In the genomic region with DNA sequence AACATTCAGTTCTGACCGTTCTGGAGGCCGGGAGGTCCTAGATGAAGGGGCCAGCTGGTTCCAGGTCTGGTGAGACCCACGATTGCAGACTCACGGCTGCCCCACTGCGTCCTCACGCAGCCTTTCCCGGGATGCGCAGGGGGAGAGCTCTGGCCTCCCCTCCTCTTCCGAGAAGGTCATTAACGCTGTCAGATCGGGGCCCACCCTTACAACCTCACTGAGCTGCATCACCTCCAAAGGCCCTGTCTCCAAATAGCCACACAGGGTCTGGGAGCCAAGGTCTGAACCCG, we compare ENCODE assay signal across 11 cellular contexts.
DNase-seq lines count a peak whose midpoint lies in the region; ATAC-seq, FAIRE-seq and TF ChIP-seq lines count a peak whose summit lies in the region.
"Had no signal": no experiment of that assay in that cellular context is flagged by ENCODE, and none has a peak within 500 bp of the region (broad histone marks: within the 10 kb centered on the region; RNA-seq: fewer than 3 reads in every experiment).

No MANE protein-coding gene starts in this region.

- 28% methylated on average over 4 of the region's 12 CpGs for WGBS in HepG2 (ENCODE audit: low lambda C conversion rate)
- 73% methylated on average over 3 of the region's 12 CpGs for WGBS in right lobe of liver (ENCODE audit: insufficient coverage, low coverage, low lambda C conversion rate, missing lambda C conversion rate)
- 86% methylated on average over 10 of the region's 12 CpGs for WGBS in hepatocyte (ENCODE audit: low lambda C conversion rate, missing lambda C conversion rate)

- ATAC-seq in HepG2 (no peak), right lobe of liver (no peak), HG03139 (IDR thresholded peaks at IDR 0.05; ENCODE audit: unreplicated experiment) (no peak)

- peaks cover 10 to 66% of the 10 kb centered on the region in 2 experiments for H3K27me3 ChIP-seq in HepG2 (ENCODE audit: control insufficient read depth in 1 of 2, insufficient read depth in 2 of 2, low read length in 2 of 2)
- H3K27me3 ChIP-seq in right lobe of liver = no peaks in the 10 kb centered on the region
- H3K27me3 ChIP-seq in PC-9 (ENCODE audit: insufficient read depth, low read depth) = peaks cover 30% of the 10 kb centered on the region
- peaks cover 3% of the 10 kb centered on the region for H3K27me3 ChIP-seq in hepatocyte

- no TSS peak for BruUV-seq in HepG2 (replicated peaks; lab: Mats Ljungman, UMichigan)
- BruUV-seq in PC-9 (replicated peaks; lab: Mats Ljungman, UMichigan) = no TSS peak

- H2AFZ ChIP-seq in HepG2 (ENCODE audit: low read length) (no peak overlapping the region), PC-9 (no peak overlapping the region), hepatocyte (no peak overlapping the region)

- H3K9me3 ChIP-seq in HepG2 (ENCODE audit: low read length) = no peaks in the 10 kb centered on the region
- H3K9me3 ChIP-seq in right lobe of liver = no peaks in the 10 kb centered on the region
- H3K9me3 ChIP-seq in PC-9 (ENCODE audit: insufficient read depth, low read depth) = no peaks in the 10 kb centered on the region
- H3K9me3 ChIP-seq in hepatocyte (ENCODE audit: low read depth) = no peaks in the 10 kb centered on the region
- H3K9me3 ChIP-seq: Caco-2 had no signal

- H3K27ac ChIP-seq in HepG2 (ENCODE audit: extremely low read length, insufficient read depth, low read length) = no peak overlapping the region
- no peak overlapping the region for H3K27ac ChIP-seq in right lobe of liver
- no peak overlapping the region for H3K27ac ChIP-seq in PC-9
- H3K27ac ChIP-seq in hepatocyte = no peak overlapping the region
- H3K27ac ChIP-seq: BLaER1 treated with 17β-estradiol and CSF1 and Interleukin-3, amounts not matched to agents 10 nM and 100 nM had no signal

- TF ChIP-seq CTCF in HepG2 (CRISPR knock-in tag; IDR thresholded peaks at IDR 0.05) (no peak), right lobe of liver (IDR thresholded peaks at IDR 0.05) (no peak), PC-9 (conservative IDR thresholded peaks at IDR 0.05) (no peak), hepatocyte (IDR thresholded peaks at IDR 0.05; ENCODE audit: poor library complexity) (no peak)

- DNase-seq in HepG2 (ENCODE audit: low spot score) (no peak), right lobe of liver (no peak), PC-9 (no peak), hepatocyte (ENCODE audit: low spot score) (peak; percentile 2), activated gamma-delta T cell (lab: John Stamatoyannopoulos, UW) (no peak), AG08395 (ENCODE audit: low spot score) (no peak)
- no peak for DNase-seq in activated effector memory CD4-positive, alpha-beta T cell treated with Interleukin-2 at 50 U/mL for 16 hours
- DNase-seq: NCI-H1436 treated with DMSO at 0.1 percent for 48 hours had no signal

- no peak overlapping the region for H3K9ac ChIP-seq in HepG2 (ENCODE audit: insufficient read depth, low read depth, low read length)
- H3K9ac ChIP-seq: BLaER1 treated with 17β-estradiol and CSF1 and Interleukin-3, amounts not matched to agents 10 nM and 100 nM had no signal

- H3K36me3 ChIP-seq in HepG2 (replicated peaks in 1 of 2; ENCODE audit: control insufficient read depth in 1 of 2, insufficient read depth in 2 of 2, low read length in 2 of 2) (no peaks in the 10 kb centered on the region), right lobe of liver (no peaks in the 10 kb centered on the region), PC-9 (ENCODE audit: low read depth) (no peaks in the 10 kb centered on the region), hepatocyte (replicated peaks; ENCODE audit: insufficient read depth, low read depth) (no peaks in the 10 kb centered on the region)
- H3K36me3 ChIP-seq: BLaER1 treated with 17β-estradiol and CSF1 and Interleukin-3, amounts not matched to agents 10 nM and 100 nM had no signal

- peaks cover 4% of the 10 kb centered on the region; the same call in 1 of the 2 replicates for H3F3A ChIP-seq in PC-9 (ENCODE audit: insufficient read depth, low read depth)

- intact Hi-C loops in HepG2 (cut with micrococcal nuclease; ENCODE audit: unreplicated experiment) (loop anchor here (2.0 kb wide), 1 partner anchor 326 kb away; the partner anchor contains the start of gene OLFM1), right lobe of liver (cut with DNase I) (loop anchor here (5.0 to 10.0 kb wide), 2 partner anchors 326 to 718 kb away; partner anchors contain the start of gene OLFM1 (in 2 of the 2)), PC-9 (cut with micrococcal nuclease; ENCODE audit: unreplicated experiment) (loop anchor here (5.0 kb wide), 1 partner anchor 711 kb away; no protein-coding TSS in a partner anchor)

- H4K20me1 ChIP-seq in HepG2 (ENCODE audit: insufficient read depth, low read length) = no peaks in the 10 kb centered on the region; the same call in 1 of the 2 replicates
- H4K20me1 ChIP-seq in PC-9 (ENCODE audit: insufficient read depth) = no peaks in the 10 kb centered on the region
- H4K20me1 ChIP-seq in hepatocyte (ENCODE audit: insufficient read depth, poor library complexity, severe bottlenecking) = no peaks in the 10 kb centered on the region

- no peaks in the 10 kb centered on the region for H3K4me1 ChIP-seq in HepG2 (ENCODE audit: insufficient read depth, low read length)
- H3K4me1 ChIP-seq in right lobe of liver = peaks cover 0 to 5% (median 0%) of the 10 kb centered on the region in 4 donors
- peaks cover 8% of the 10 kb centered on the region for H3K4me1 ChIP-seq in PC-9 (replicated peaks; ENCODE audit: insufficient read depth)
- H3K4me1 ChIP-seq in hepatocyte (ENCODE audit: insufficient read depth) = no peaks in the 10 kb centered on the region
- H3K4me1 ChIP-seq: Caco-2 had no signal

- no peak for TF ChIP-seq RAD21 in HepG2 (CRISPR knock-in tag; IDR thresholded peaks at IDR 0.05)

- POLR2A ChIA-PET in HepG2 (lab: Yijun Ruan, JAX) = no interaction called here
- POLR2A ChIA-PET in PC-9 (lab: Charles Lee; ENCODE audit: unreplicated experiment) = no interaction called here

- H3K4me3 ChIP-seq in HepG2 (replicated peaks in 1 of 3; ENCODE audit: insufficient read depth in 1 of 3, low read depth in 2 of 3, low read length in 3 of 3) (no peak overlapping the region), right lobe of liver (no peak overlapping the region), PC-9 (no peak overlapping the region), hepatocyte (no peak overlapping the region)
- H3K4me3 ChIP-seq: BLaER1 treated with 17β-estradiol and CSF1 and Interleukin-3, amounts not matched to agents 10 nM and 100 nM had no signal

- no peak for FAIRE-seq in HepG2 (lab: Jason Lieb, UNC)

- H3K9me2 ChIP-seq in PC-9 (ENCODE audit: insufficient read depth) (no peaks in the 10 kb centered on the region), hepatocyte (replicated peaks; ENCODE audit: insufficient read depth) (no peaks in the 10 kb centered on the region)

- CTCF ChIA-PET in HepG2 (lab: Yijun Ruan, JAX; ENCODE audit: low intra/inter-chr PET ratio, low total read pairs) = interaction anchor here (1.2 to 4.7 kb wide), 3 partner anchors 327 to 674 kb away, joined by 3 to 62 read pairs (median 11); partner anchors contain the start of gene OLFM1
- CTCF ChIA-PET in PC-9 (lab: Charles Lee) = no interaction called here

- TF ChIP-seq EP300 in HepG2 (IDR thresholded peaks at IDR 0.05; ENCODE audit: low read depth in 2 of 2, low read length in 2 of 2) (no peak), HepG2 (CRISPR knock-in tag; IDR thresholded peaks at IDR 0.05; ENCODE audit: borderline replicate concordance) (no peak)

- no peak overlapping the region for H3K4me2 ChIP-seq in HepG2 (ENCODE audit: low read depth, low read length)
- H3K4me2 ChIP-seq in PC-9 = peak overlapping the region; percentile 60
- peak overlapping the region; percentile 44 for H3K4me2 ChIP-seq in hepatocyte

- no peak for TF ChIP-seq POLR2A in HepG2 (IDR thresholded peaks at IDR 0.05; ENCODE audit: insufficient read depth in 1 of 2, low read depth in 2 of 2, low read length in 2 of 2)
- no peak for TF ChIP-seq POLR2A in right lobe of liver (IDR thresholded peaks at IDR 0.05)

- no peaks in the 10 kb centered on the region for H3K79me2 ChIP-seq in HepG2 (ENCODE audit: insufficient read depth, low read length)
- H3K79me2 ChIP-seq in PC-9 (ENCODE audit: low read depth) = no peaks in the 10 kb centered on the region
- no peaks in the 10 kb centered on the region for H3K79me2 ChIP-seq in hepatocyte

- in situ Hi-C loops in HepG2 (cut with HindIII; ENCODE audit: extremely low pct_ligation_motif_present, low pct_unique_long_range_greater_than_20kb) = loop anchor here (5.0 kb wide), 1 partner anchor 326 kb away; the partner anchor contains the start of gene OLFM1

TF ChIP-seq in HepG2, 621 proteins besides CTCF, POLR2A, EP300 and RAD21:
- TF ChIP-seq, protein P1, sequence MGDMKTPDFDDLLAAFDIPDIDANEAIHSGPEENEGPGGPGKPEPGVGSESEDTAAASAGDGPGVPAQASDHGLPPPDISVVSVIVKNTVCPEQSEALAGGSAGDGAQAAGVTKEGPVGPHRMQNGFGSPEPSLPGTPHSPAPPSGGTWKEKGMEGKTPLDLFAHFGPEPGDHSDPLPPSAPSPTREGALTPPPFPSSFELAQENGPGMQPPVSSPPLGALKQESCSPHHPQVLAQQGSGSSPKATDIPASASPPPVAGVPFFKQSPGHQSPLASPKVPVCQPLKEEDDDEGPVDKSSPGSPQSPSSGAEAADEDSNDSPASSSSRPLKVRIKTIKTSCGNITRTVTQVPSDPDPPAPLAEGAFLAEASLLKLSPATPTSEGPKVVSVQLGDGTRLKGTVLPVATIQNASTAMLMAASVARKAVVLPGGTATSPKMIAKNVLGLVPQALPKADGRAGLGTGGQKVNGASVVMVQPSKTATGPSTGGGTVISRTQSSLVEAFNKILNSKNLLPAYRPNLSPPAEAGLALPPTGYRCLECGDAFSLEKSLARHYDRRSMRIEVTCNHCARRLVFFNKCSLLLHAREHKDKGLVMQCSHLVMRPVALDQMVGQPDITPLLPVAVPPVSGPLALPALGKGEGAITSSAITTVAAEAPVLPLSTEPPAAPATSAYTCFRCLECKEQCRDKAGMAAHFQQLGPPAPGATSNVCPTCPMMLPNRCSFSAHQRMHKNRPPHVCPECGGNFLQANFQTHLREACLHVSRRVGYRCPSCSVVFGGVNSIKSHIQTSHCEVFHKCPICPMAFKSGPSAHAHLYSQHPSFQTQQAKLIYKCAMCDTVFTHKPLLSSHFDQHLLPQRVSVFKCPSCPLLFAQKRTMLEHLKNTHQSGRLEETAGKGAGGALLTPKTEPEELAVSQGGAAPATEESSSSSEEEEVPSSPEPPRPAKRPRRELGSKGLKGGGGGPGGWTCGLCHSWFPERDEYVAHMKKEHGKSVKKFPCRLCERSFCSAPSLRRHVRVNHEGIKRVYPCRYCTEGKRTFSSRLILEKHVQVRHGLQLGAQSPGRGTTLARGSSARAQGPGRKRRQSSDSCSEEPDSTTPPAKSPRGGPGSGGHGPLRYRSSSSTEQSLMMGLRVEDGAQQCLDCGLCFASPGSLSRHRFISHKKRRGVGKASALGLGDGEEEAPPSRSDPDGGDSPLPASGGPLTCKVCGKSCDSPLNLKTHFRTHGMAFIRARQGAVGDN (CRISPR knock-in tag; IDR thresholded peaks at IDR 0.05) = 0 out of 2 replicates have a peak, but pooled peaks have one; percentile 6
- no peak for TF ChIP-seq FOXJ3 (CRISPR knock-in tag; IDR thresholded peaks at IDR 0.05; ENCODE audit: borderline replicate concordance)
TF ChIP-seq in HepG2: peak in this region for 1.
